ENCODE assay signal across 24 cellular contexts in genomic region chr7:126667742-126668366, GRCh38.
A peak's percentile ranks its signal among the peaks of the same experiment; 100 is the strongest.
DNase-seq lines count a peak whose midpoint lies in the region; ATAC-seq and TF ChIP-seq lines count a peak whose summit lies in the region.
"Had no signal": no experiment of that assay in that cellular context is flagged by ENCODE, and none has a peak within 500 bp of the region (broad histone marks: within the 10 kb centered on the region; RNA-seq: fewer than 3 reads in every experiment).

No MANE protein-coding gene starts in this region.

- no peaks in the 10 kb centered on the region for H4K20me1 ChIP-seq in DND-41 (ENCODE audit: insufficient read depth, low read length)
- no peaks in the 10 kb centered on the region; the same call in 1 of the 2 replicates for H4K20me1 ChIP-seq in PC-9 (ENCODE audit: insufficient read depth)

- DNase-seq in DND-41 = no peak
- peak; percentile 24 for DNase-seq in HCEC 1CT
- peak; percentile 41 to 61 for DNase-seq in PC-9
- peak; percentile 42 for DNase-seq in inferior parietal cortex (ENCODE audit: extremely low spot score)
- no peak for DNase-seq in hepatic stellate cell (ENCODE audit: low spot score)
- DNase-seq in ascending aorta (ENCODE audit: low spot score in 2 of 2) = no peak
- DNase-seq: activated CD4-positive, alpha-beta T cell treated with anti-CD3 and anti-CD28 coated beads for 36 hours; activated effector memory CD4-positive, alpha-beta T cell treated with anti-CD3 and anti-CD28 coated beads, Interleukin-2, amount 50 U/mL, for 16 hours; activated naive CD8-positive, alpha-beta T cell treated with anti-CD3 and anti-CD28 coated beads, Interleukin-2, amount 10 ng/mL, durations not matched to agents 7 days and 5 days; activated T-cell treated with anti-CD3 and anti-CD28 coated beads for 4 hours; central memory CD4-positive, alpha-beta T cell; foreskin keratinocyte; H9; Karpas-422; mammary epithelial cell; NCI-H1694; NCI-H526 treated with DMSO at 0.1 percent for 48 hours; stimulated activated CD4-positive, alpha-beta T cell treated with anti-CD3 and anti-CD28 coated beads, Interleukin-2, amount 100 ng/mL, for 48 hours had no signal

- no peak overlapping the region for H3K9ac ChIP-seq in DND-41 (ENCODE audit: low read depth, low read length)
- H3K9ac ChIP-seq: neural progenitor cell had no signal

- H3K4me1 ChIP-seq in DND-41 (ENCODE audit: insufficient read depth, low read length) (no peaks in the 10 kb centered on the region), PC-9 (replicated peaks; ENCODE audit: insufficient read depth) (no peaks in the 10 kb centered on the region), gastroesophageal sphincter (no peaks in the 10 kb centered on the region), ascending aorta (no peaks in the 10 kb centered on the region)
- H3K4me1 ChIP-seq: esophagus muscularis mucosa, foreskin keratinocyte, neural progenitor cell, right atrium auricular region, SJSA1, upper lobe of left lung had no signal

- H3K79me2 ChIP-seq in DND-41 (ENCODE audit: insufficient read depth, low read length) = no peaks in the 10 kb centered on the region
- peaks cover 7% of the 10 kb centered on the region for H3K79me2 ChIP-seq in PC-9 (ENCODE audit: low read depth)

- POLR2A ChIA-PET in PC-9 (lab: Charles Lee; ENCODE audit: unreplicated experiment) = interaction anchor here (0.7 kb wide), 1 partner anchor 1170 kb away, joined by 7 read pairs; no protein-coding TSS in a partner anchor

- H3K36me3 ChIP-seq in DND-41 (ENCODE audit: insufficient read depth, low read length) (no peaks in the 10 kb centered on the region), PC-9 (ENCODE audit: low read depth) (no peaks in the 10 kb centered on the region), gastroesophageal sphincter (no peaks in the 10 kb centered on the region), ascending aorta (no peaks in the 10 kb centered on the region)
- H3K36me3 ChIP-seq: esophagus muscularis mucosa, neural progenitor cell, right atrium auricular region, SJSA1, upper lobe of left lung had no signal

- H2AFZ ChIP-seq in DND-41 (ENCODE audit: low read depth, low read length) (peak overlapping the region; percentile 13; the same call in 1 of the 2 replicates), PC-9 (peak overlapping the region; percentile 86)
- H2AFZ ChIP-seq: neural progenitor cell had no signal

- no peak for TF ChIP-seq EP300 in gastroesophageal sphincter (IDR thresholded peaks at IDR 0.05)

- H3F3A ChIP-seq in PC-9 (ENCODE audit: insufficient read depth, low read depth) = no peaks in the 10 kb centered on the region

- H3K4me3 ChIP-seq in DND-41 (ENCODE audit: low read depth in 1 of 2, low read length in 2 of 2) (no peak overlapping the region), PC-9 (peak overlapping the region; percentile 68), gastroesophageal sphincter (no peak overlapping the region), ascending aorta (no peak overlapping the region)
- H3K4me3 ChIP-seq: esophagus muscularis mucosa, neural progenitor cell, right atrium auricular region, SJSA1, upper lobe of left lung had no signal

- BruUV-seq in PC-9 (replicated peaks; lab: Mats Ljungman, UMichigan) = no TSS peak

- CTCF ChIA-PET in PC-9 (lab: Charles Lee) = no interaction called here

- H3K4me2 ChIP-seq in DND-41 (ENCODE audit: insufficient read depth, low read length) = no peak overlapping the region
- peak overlapping the region; percentile 75 for H3K4me2 ChIP-seq in PC-9
- H3K4me2 ChIP-seq: neural progenitor cell had no signal

- ATAC-seq in DND-41 (ENCODE audit: insufficient read depth, low read depth) (no peak), gastroesophageal sphincter (no peak)
- ATAC-seq: activated CD4-positive, alpha-beta T cell treated with anti-CD3 and anti-CD28 coated beads for 36 hours; foreskin keratinocyte had no signal

- 88 to 93% methylated on average over 2 to 7 of the region's 14 CpGs for WGBS in gastroesophageal sphincter (ENCODE audit: low coverage in 1 of 2), 2 donors

- no peak for TF ChIP-seq CTCF in DND-41 (IDR thresholded peaks at IDR 0.05; ENCODE audit: borderline replicate concordance, extremely low read depth, low read length, poor library complexity, severe bottlenecking)
- TF ChIP-seq CTCF in PC-9 (conservative IDR thresholded peaks at IDR 0.05) = no peak
- no peak for TF ChIP-seq CTCF in gastroesophageal sphincter (IDR thresholded peaks at IDR 0.05)
- no peak for TF ChIP-seq CTCF in ascending aorta (IDR thresholded peaks at IDR 0.05)

- intact Hi-C loops in PC-9 (cut with micrococcal nuclease; ENCODE audit: unreplicated experiment) (no loop called here), ascending aorta (cut with DNase I) (no loop called here)

- H3K27me3 ChIP-seq in DND-41 (ENCODE audit: insufficient read depth, low read length, poor library complexity) (no peaks in the 10 kb centered on the region), PC-9 (ENCODE audit: insufficient read depth, low read depth) (no peaks in the 10 kb centered on the region), gastroesophageal sphincter (no peaks in the 10 kb centered on the region), ascending aorta (no peaks in the 10 kb centered on the region)
- H3K27me3 ChIP-seq: esophagus muscularis mucosa, foreskin keratinocyte, neural progenitor cell, right atrium auricular region, upper lobe of left lung had no signal

- H3K9me3 ChIP-seq in DND-41 (ENCODE audit: insufficient read depth, low read length, severe bottlenecking) (no peaks in the 10 kb centered on the region), PC-9 (ENCODE audit: insufficient read depth, low read depth) (no peaks in the 10 kb centered on the region), gastroesophageal sphincter (no peaks in the 10 kb centered on the region), ascending aorta (no peaks in the 10 kb centered on the region)
- H3K9me3 ChIP-seq: esophagus muscularis mucosa, SJSA1, upper lobe of left lung had no signal

- TF ChIP-seq POLR2A in gastroesophageal sphincter (IDR thresholded peaks at IDR 0.05) = no peak

- no peaks in the 10 kb centered on the region for H3K9me2 ChIP-seq in PC-9 (ENCODE audit: insufficient read depth)

- H3K27ac ChIP-seq in DND-41 (ENCODE audit: low read length) = no peak overlapping the region
- no peak overlapping the region for H3K27ac ChIP-seq in PC-9
- no peak overlapping the region for H3K27ac ChIP-seq in gastroesophageal sphincter
- no peak overlapping the region for H3K27ac ChIP-seq in ascending aorta
- H3K27ac ChIP-seq: esophagus muscularis mucosa, foreskin keratinocyte, neural progenitor cell, right atrium auricular region, SJSA1, upper lobe of left lung had no signal

Comparison
In these comparisons a context has a peak if more than half of its experiments do, and no peak if none do; other contexts are left out.
1. DNase-seq: peak in HCEC 1CT (single experiment), PC-9 (2 of 2) and inferior parietal cortex (single experiment); none in DND-41 (single experiment), hepatic stellate cell (single experiment) and ascending aorta (0 of 2).